13 cellular contexts compared by ENCODE assay signal in genomic region chr5:156473271-156473935, GRCh38.
A peak's percentile ranks its signal among the peaks of the same experiment; 100 is the strongest.
DNase-seq lines count a peak whose midpoint lies in the region; ATAC-seq and TF ChIP-seq lines count a peak whose summit lies in the region.
"Had no signal": no experiment of that assay in that cellular context is flagged by ENCODE, and none has a peak within 500 bp of the region (broad histone marks: within the 10 kb centered on the region; RNA-seq: fewer than 3 reads in every experiment).

No MANE protein-coding gene starts in this region.

- H3K4me3 ChIP-seq in GM23338, result no peak overlapping the region
- H3K4me3 ChIP-seq in epithelial cell of esophagus (ENCODE audit: low read length), result no peak overlapping the region
- H3K4me3 ChIP-seq in psoas muscle, result no peak overlapping the region
- H3K4me3 ChIP-seq: cardiac muscle cell, right lobe of liver, testis had no signal

- no peaks in the 10 kb centered on the region for H3K9me3 Mint-ChIP-seq in GM23338
- H3K9me3 Mint-ChIP-seq in activated CD8-positive, alpha-beta memory T cell treated with anti-CD3 and anti-CD28 coated beads, Interleukin-2, amount 10 ng/mL, durations not matched to agents 7 days and 5 days (ENCODE audit: low read depth), result no peaks in the 10 kb centered on the region

- TF ChIP-seq CTCF in GM23338 (conservative IDR thresholded peaks at IDR 0.05; ENCODE audit: low read depth in 2 of 2) (no peak), epithelial cell of esophagus (IDR thresholded peaks at IDR 0.05; ENCODE audit: insufficient read depth, low read depth, low read length, missing control alignments) (no peak), psoas muscle (IDR thresholded peaks at IDR 0.05) (no peak)

- H2AFZ ChIP-seq in GM23338, result peak overlapping the region; percentile 21; the same call in 1 of the 2 replicates

- CTCF ChIA-PET in activated CD8-positive, alpha-beta memory T cell treated with anti-CD3 and anti-CD28 coated beads, Interleukin-2, amount 10 ng/mL, durations not matched to agents 7 days and 5 days (lab: Charles Lee), result no interaction called here

- WGBS in psoas muscle, 3 donors, result 42 to 48% (median 42%) methylated on average over 7 of the region's 7 CpGs

- H3K4me1 Mint-ChIP-seq in GM23338, result peaks cover 12% of the 10 kb centered on the region
- no peaks in the 10 kb centered on the region for H3K4me1 Mint-ChIP-seq in activated CD8-positive, alpha-beta memory T cell treated with anti-CD3 and anti-CD28 coated beads, Interleukin-2, amount 10 ng/mL, durations not matched to agents 7 days and 5 days

- H3K27me3 Mint-ChIP-seq in GM23338 (ENCODE audit: insufficient read depth, low read depth, poor library complexity), result peaks cover 5% of the 10 kb centered on the region
- peaks cover 3% of the 10 kb centered on the region for H3K27me3 Mint-ChIP-seq in activated CD8-positive, alpha-beta memory T cell treated with anti-CD3 and anti-CD28 coated beads, Interleukin-2, amount 10 ng/mL, durations not matched to agents 7 days and 5 days

- no peak overlapping the region for H3K4me3 Mint-ChIP-seq in GM23338
- H3K4me3 Mint-ChIP-seq in activated CD8-positive, alpha-beta memory T cell treated with anti-CD3 and anti-CD28 coated beads, Interleukin-2, amount 10 ng/mL, durations not matched to agents 7 days and 5 days, result no peak overlapping the region

- no peaks in the 10 kb centered on the region for H3K9me3 ChIP-seq in psoas muscle
- H3K9me3 ChIP-seq: right lobe of liver, testis had no signal

- H3K27ac Mint-ChIP-seq in GM23338, result no peak overlapping the region
- H3K27ac Mint-ChIP-seq in activated CD8-positive, alpha-beta memory T cell treated with anti-CD3 and anti-CD28 coated beads, Interleukin-2, amount 10 ng/mL, durations not matched to agents 7 days and 5 days, result no peak overlapping the region

- H3K27ac ChIP-seq in GM23338 (ENCODE audit: low read depth) (no peak overlapping the region), psoas muscle (peak overlapping the region; percentile 37)
- H3K27ac ChIP-seq: right lobe of liver, testis had no signal

- H3K27me3 ChIP-seq in GM23338 (ENCODE audit: insufficient read depth) (no peaks in the 10 kb centered on the region), psoas muscle (ENCODE audit: insufficient read depth in 3 of 3, low read length in 2 of 3) (no peaks in the 10 kb centered on the region)
- H3K27me3 ChIP-seq: cardiac muscle cell, right lobe of liver, testis had no signal

- no peaks in the 10 kb centered on the region for H3K36me3 ChIP-seq in GM23338 (ENCODE audit: insufficient read depth)
- H3K36me3 ChIP-seq in psoas muscle (ENCODE audit: insufficient read depth in 1 of 2, low read depth in 1 of 2), result no peaks in the 10 kb centered on the region
- H3K36me3 ChIP-seq: cardiac muscle cell, right lobe of liver had no signal

- H3K79me2 ChIP-seq in GM23338 (replicated peaks; ENCODE audit: insufficient read depth), result no peaks in the 10 kb centered on the region

- no peaks in the 10 kb centered on the region for H3K4me1 ChIP-seq in GM23338 (ENCODE audit: insufficient read depth)
- H3K4me1 ChIP-seq in psoas muscle, result peaks cover 38% of the 10 kb centered on the region
- H3K4me1 ChIP-seq: right lobe of liver had no signal

- H3K4me2 ChIP-seq in GM23338, result no peak overlapping the region

- no peaks in the 10 kb centered on the region; the same call in 1 of the 2 replicates for H3K9me2 ChIP-seq in GM23338 (ENCODE audit: insufficient read depth)

- DNase-seq in GM23338 (ENCODE audit: low spot score), result no peak
- peak; percentile 52 to 95 for DNase-seq in NOMO-1 (lab: John Stamatoyannopoulos, UW; ENCODE audit: unreplicated experiment in 2 of 2)
- peak; percentile 68 for DNase-seq in epithelial cell of esophagus (ENCODE audit: low read depth)
- no peak for DNase-seq in psoas muscle
- no peak for DNase-seq in activated CD8-positive, alpha-beta memory T cell treated with anti-CD3 and anti-CD28 coated beads, Interleukin-2, amount 10 ng/mL, durations not matched to agents 7 days and 5 days
- no peak for DNase-seq in NCI-H2029 treated with DMSO at 0.1 percent for 48 hours (lab: John Stamatoyannopoulos, UW)
- DNase-seq in hypothalamus (lab: John Stamatoyannopoulos, UW), result no peak
- no peak for DNase-seq in NCI-H226
- DNase-seq: activated CD4-positive, CD25-positive, alpha-beta regulatory T cell treated with anti-CD3 and anti-CD28 coated beads, Interleukin-2, amount 50 U/mL, for 72 hours; erythroblast; right lobe of liver; testis had no signal

- H3K36me3 Mint-ChIP-seq in GM23338 (ENCODE audit: low read depth), result no peaks in the 10 kb centered on the region
- no peaks in the 10 kb centered on the region for H3K36me3 Mint-ChIP-seq in activated CD8-positive, alpha-beta memory T cell treated with anti-CD3 and anti-CD28 coated beads, Interleukin-2, amount 10 ng/mL, durations not matched to agents 7 days and 5 days

- no peaks in the 10 kb centered on the region for H4K20me1 ChIP-seq in GM23338 (replicated peaks; ENCODE audit: insufficient read depth)

- ATAC-seq in GM23338 (no peak), psoas muscle (peak; percentile 51 to 76 (median 64))
- no peak for ATAC-seq in activated CD8-positive, alpha-beta memory T cell treated with anti-CD3 and anti-CD28 coated beads, Interleukin-2, amount 10 ng/mL, durations not matched to agents 7 days and 5 days

- intact Hi-C loops in psoas muscle (cut with DNase I), result loop anchor here in 1 of 2 donors (10.0 kb wide), 1 partner anchor 119 kb away; no protein-coding TSS in a partner anchor

- no peaks in the 10 kb centered on the region for H3F3A ChIP-seq in GM23338 (replicated peaks; ENCODE audit: low read depth)

TF ChIP-seq in GM23338, 12 proteins besides CTCF, POLR2A, EP300 and RAD21 (continues in another document):
- TF ChIP-seq ZNF331 (CRISPR knock-in tag; IDR thresholded peaks at IDR 0.05; ENCODE audit: low read depth) (no peak), STAT1 (IDR thresholded peaks at IDR 0.05; ENCODE audit: unreplicated experiment) (no peak), POLR2AphosphoS5 (IDR thresholded peaks at IDR 0.05; ENCODE audit: low read depth) (no peak), JUNB (IDR thresholded peaks at IDR 0.05; ENCODE audit: unreplicated experiment) (no peak), CREB1 (CRISPR knock-in tag; IDR thresholded peaks at IDR 0.05; ENCODE audit: low read depth) (no peak), EZH2phosphoT487 (IDR thresholded peaks at IDR 0.05; ENCODE audit: unreplicated experiment) (no peak)
- TF ChIP-seq, protein P1, sequence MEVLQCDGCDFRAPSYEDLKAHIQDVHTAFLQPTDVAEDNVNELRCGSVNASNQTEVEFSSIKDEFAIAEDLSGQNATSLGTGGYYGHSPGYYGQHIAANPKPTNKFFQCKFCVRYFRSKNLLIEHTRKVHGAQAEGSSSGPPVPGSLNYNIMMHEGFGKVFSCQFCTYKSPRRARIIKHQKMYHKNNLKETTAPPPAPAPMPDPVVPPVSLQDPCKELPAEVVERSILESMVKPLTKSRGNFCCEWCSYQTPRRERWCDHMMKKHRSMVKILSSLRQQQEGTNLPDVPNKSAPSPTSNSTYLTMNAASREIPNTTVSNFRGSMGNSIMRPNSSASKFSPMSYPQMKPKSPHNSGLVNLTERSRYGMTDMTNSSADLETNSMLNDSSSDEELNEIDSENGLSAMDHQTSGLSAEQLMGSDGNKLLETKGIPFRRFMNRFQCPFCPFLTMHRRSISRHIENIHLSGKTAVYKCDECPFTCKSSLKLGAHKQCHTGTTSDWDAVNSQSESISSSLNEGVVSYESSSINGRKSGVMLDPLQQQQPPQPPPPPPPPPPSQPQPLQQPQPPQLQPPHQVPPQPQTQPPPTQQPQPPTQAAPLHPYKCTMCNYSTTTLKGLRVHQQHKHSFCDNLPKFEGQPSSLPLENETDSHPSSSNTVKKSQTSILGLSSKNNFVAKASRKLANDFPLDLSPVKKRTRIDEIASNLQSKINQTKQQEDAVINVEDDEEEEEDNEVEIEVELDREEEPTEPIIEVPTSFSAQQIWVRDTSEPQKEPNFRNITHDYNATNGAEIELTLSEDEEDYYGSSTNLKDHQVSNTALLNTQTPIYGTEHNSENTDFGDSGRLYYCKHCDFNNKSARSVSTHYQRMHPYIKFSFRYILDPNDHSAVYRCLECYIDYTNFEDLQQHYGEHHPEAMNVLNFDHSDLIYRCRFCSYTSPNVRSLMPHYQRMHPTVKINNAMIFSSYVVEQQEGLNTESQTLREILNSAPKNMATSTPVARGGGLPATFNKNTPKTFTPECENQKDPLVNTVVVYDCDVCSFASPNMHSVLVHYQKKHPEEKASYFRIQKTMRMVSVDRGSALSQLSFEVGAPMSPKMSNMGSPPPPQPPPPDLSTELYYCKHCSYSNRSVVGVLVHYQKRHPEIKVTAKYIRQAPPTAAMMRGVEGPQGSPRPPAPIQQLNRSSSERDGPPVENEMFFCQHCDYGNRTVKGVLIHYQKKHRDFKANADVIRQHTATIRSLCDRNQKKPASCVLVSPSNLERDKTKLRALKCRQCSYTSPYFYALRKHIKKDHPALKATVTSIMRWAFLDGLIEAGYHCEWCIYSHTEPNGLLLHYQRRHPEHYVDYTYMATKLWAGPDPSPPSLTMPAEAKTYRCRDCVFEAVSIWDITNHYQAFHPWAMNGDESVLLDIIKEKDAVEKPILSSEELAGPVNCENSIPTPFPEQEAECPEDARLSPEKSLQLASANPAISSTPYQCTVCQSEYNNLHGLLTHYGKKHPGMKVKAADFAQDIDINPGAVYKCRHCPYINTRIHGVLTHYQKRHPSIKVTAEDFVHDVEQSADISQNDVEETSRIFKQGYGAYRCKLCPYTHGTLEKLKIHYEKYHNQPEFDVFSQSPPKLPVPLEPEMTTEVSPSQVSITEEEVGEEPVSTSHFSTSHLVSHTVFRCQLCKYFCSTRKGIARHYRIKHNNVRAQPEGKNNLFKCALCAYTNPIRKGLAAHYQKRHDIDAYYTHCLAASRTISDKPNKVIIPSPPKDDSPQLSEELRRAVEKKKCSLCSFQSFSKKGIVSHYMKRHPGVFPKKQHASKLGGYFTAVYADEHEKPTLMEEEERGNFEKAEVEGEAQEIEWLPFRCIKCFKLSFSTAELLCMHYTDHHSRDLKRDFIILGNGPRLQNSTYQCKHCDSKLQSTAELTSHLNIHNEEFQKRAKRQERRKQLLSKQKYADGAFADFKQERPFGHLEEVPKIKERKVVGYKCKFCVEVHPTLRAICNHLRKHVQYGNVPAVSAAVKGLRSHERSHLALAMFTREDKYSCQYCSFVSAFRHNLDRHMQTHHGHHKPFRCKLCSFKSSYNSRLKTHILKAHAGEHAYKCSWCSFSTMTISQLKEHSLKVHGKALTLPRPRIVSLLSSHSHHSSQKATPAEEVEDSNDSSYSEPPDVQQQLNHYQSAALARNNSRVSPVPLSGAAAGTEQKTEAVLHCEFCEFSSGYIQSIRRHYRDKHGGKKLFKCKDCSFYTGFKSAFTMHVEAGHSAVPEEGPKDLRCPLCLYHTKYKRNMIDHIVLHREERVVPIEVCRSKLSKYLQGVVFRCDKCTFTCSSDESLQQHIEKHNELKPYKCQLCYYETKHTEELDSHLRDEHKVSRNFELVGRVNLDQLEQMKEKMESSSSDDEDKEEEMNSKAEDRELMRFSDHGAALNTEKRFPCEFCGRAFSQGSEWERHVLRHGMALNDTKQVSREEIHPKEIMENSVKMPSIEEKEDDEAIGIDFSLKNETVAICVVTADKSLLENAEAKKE (CRISPR knock-in tag; IDR thresholded peaks at IDR 0.05), result no peak

Comparison
In these comparisons a context has a peak if more than half of its experiments do, and no peak if none do; other contexts are left out.
1. ATAC-seq: peak in psoas muscle (4 of 4); none in GM23338 (single experiment) and activated CD8-positive, alpha-beta memory T cell treated with anti-CD3 and anti-CD28 coated beads, Interleukin-2, amount 10 ng/mL, durations not matched to agents 7 days and 5 days (single experiment).
2. DNase-seq: peak in NOMO-1 (2 of 2) and epithelial cell of esophagus (single experiment); none in GM23338 (single experiment), psoas muscle (0 of 2), activated CD8-positive, alpha-beta memory T cell treated with anti-CD3 and anti-CD28 coated beads, Interleukin-2, amount 10 ng/mL, durations not matched to agents 7 days and 5 days (single experiment), NCI-H2029 treated with DMSO at 0.1 percent for 48 hours (single experiment), hypothalamus (0 of 51) and NCI-H226 (single experiment).